ENCODE assay signal across 7 cellular contexts in the genomic region with DNA sequence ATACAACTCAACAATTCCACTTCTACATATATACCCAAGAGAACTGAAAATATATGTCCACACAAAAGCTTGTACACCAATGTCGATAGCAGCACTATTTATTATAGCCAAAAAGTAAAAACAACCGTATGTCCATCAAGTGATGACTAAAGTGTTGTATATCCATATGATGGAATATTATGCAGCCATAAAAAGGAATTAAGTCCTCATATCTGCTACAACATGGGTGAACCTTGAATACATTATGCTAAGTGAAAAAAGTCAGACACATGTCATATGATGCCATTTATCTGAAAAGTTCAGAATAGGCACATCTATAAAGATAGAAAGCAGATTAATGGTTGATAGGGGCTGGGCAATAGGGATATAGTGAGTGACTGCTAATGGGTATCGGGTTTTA.
"Had no signal": no experiment of that assay in that cellular context is flagged by ENCODE, and none has a peak within 500 bp of the region (broad histone marks: within the 10 kb centered on the region; RNA-seq: fewer than 3 reads in every experiment).

No MANE protein-coding gene starts in this region.

- H3K36me3 ChIP-seq: HAP-1 had no signal

- H3K4me3 ChIP-seq: GM23248, HAP-1 had no signal

- H3K9me3 ChIP-seq: HAP-1 had no signal

- H2AFZ ChIP-seq: GM23248 had no signal

- DNase-seq: GM23248, GOT3, H7, KG1 had no signal

- H3K9ac ChIP-seq: GM23248 had no signal

- H3K27ac ChIP-seq: GM23248, HL-60 had no signal

- ATAC-seq: HCT116 had no signal

- H3K4me1 ChIP-seq: HAP-1 had no signal
